In genomic region chr19:5975388-5975728, GRCh38 we compare ENCODE assay signal across 14 cellular contexts. TPM values are rescaled to one million over a fixed set of nuclear protein-coding genes. Genes with fewer than 3 reads are reported as not detected.
DNase-seq lines count a peak whose midpoint lies in the region; ATAC-seq and TF ChIP-seq lines count a peak whose summit lies in the region.
"Had no signal": no experiment of that assay in that cellular context is flagged by ENCODE, and none has a peak within 500 bp of the region (broad histone marks: within the 10 kb centered on the region; RNA-seq: fewer than 3 reads in every experiment).

No MANE protein-coding gene starts in this region.

- no peak for ATAC-seq in GM18873 (IDR thresholded peaks at IDR 0.05; ENCODE audit: low FRiP score, unreplicated experiment)

- H4K20me1 ChIP-seq in OCI-LY7 (ENCODE audit: insufficient read depth, low read length), result peaks cover 34% of the 10 kb centered on the region; the same call in 1 of the 2 replicates

- no peaks in the 10 kb centered on the region for H3K9me3 Mint-ChIP-seq in activated CD4-positive, alpha-beta T cell treated with anti-CD3 and anti-CD28 coated beads, Interleukin-2, amount 10 ng/mL, durations not matched to agents 24 days and 14 days

- H3K36me3 Mint-ChIP-seq in activated CD4-positive, alpha-beta T cell treated with anti-CD3 and anti-CD28 coated beads, Interleukin-2, amount 10 ng/mL, durations not matched to agents 24 days and 14 days (ENCODE audit: low read depth), result peaks cover 34% of the 10 kb centered on the region

- no peak overlapping the region for H2AFZ ChIP-seq in OCI-LY7 (ENCODE audit: low read length)

- H3K27me3 Mint-ChIP-seq in activated CD4-positive, alpha-beta T cell treated with anti-CD3 and anti-CD28 coated beads, Interleukin-2, amount 10 ng/mL, durations not matched to agents 24 days and 14 days, result no peaks in the 10 kb centered on the region

- BruUV-seq in OCI-LY7 (replicated peaks; lab: Mats Ljungman, UMichigan), result no TSS peak

- no peaks in the 10 kb centered on the region for H3K9me3 ChIP-seq in OCI-LY7 (ENCODE audit: low read length)
- H3K9me3 ChIP-seq in effector memory CD4-positive, alpha-beta T cell (ENCODE audit: control insufficient read depth, low read length), result no peaks in the 10 kb centered on the region
- no peaks in the 10 kb centered on the region for H3K9me3 ChIP-seq in skeletal muscle tissue (ENCODE audit: control insufficient read depth in 3 of 3, low read length in 3 of 3)
- H3K9me3 ChIP-seq in Peyer's patch, result no peaks in the 10 kb centered on the region
- H3K9me3 ChIP-seq: tibial nerve had no signal

- H3K4me1 ChIP-seq in OCI-LY7 (ENCODE audit: insufficient read depth, low read length, poor library complexity, severe bottlenecking) (peaks cover 44% of the 10 kb centered on the region), skeletal muscle tissue (ENCODE audit: control insufficient read depth in 3 of 3, insufficient read depth in 3 of 3, low read length in 3 of 3) (peaks cover 31 to 56% (median 41%) of the 10 kb centered on the region in 3 donors), Peyer's patch (peaks cover 5 to 60% (median 29%) of the 10 kb centered on the region in 4 donors)
- H3K4me1 ChIP-seq in effector memory CD4-positive, alpha-beta T cell (ENCODE audit: control insufficient read depth, insufficient read depth, low read length, poor library complexity, severe bottlenecking), result peaks cover 28% of the 10 kb centered on the region

- no peaks in the 10 kb centered on the region for H3K27me3 ChIP-seq in effector memory CD4-positive, alpha-beta T cell (replicated peaks; ENCODE audit: control insufficient read depth, insufficient read depth, low read length, poor library complexity, severe bottlenecking)
- H3K27me3 ChIP-seq in skeletal muscle tissue (ENCODE audit: control insufficient read depth in 3 of 3, insufficient read depth in 3 of 3, low read length in 3 of 3) (no peaks in the 10 kb centered on the region), Peyer's patch (no peaks in the 10 kb centered on the region)
- H3K27me3 ChIP-seq: tibial nerve had no signal

- H3K36me3 ChIP-seq in OCI-LY7 (ENCODE audit: insufficient read depth, low read length) (peaks cover 67% of the 10 kb centered on the region), skeletal muscle tissue (ENCODE audit: control insufficient read depth in 3 of 3, insufficient read depth in 3 of 3, low read length in 3 of 3) (peaks cover 10 to 25% (median 17%) of the 10 kb centered on the region in 3 donors), Peyer's patch (peaks cover 0 to 13% (median 0%) of the 10 kb centered on the region in 3 donors)
- peaks cover 21% of the 10 kb centered on the region for H3K36me3 ChIP-seq in effector memory CD4-positive, alpha-beta T cell (ENCODE audit: control insufficient read depth, insufficient read depth, low read length)

- peak overlapping the region; percentile 70 for H3K27ac Mint-ChIP-seq in activated CD4-positive, alpha-beta T cell treated with anti-CD3 and anti-CD28 coated beads, Interleukin-2, amount 10 ng/mL, durations not matched to agents 24 days and 14 days

- peak overlapping the region; percentile 94 for H3K4me3 Mint-ChIP-seq in activated CD4-positive, alpha-beta T cell treated with anti-CD3 and anti-CD28 coated beads, Interleukin-2, amount 10 ng/mL, durations not matched to agents 24 days and 14 days

- intact Hi-C loops in activated CD4-positive, alpha-beta T cell treated with anti-CD3 and anti-CD28 coated beads, Interleukin-2, amount 10 ng/mL, durations not matched to agents 24 days and 14 days (cut with micrococcal nuclease), result loop anchor here (5.0 kb wide), 1 partner anchor 173 kb away; no protein-coding TSS in a partner anchor
- intact Hi-C loops in OCI-LY7 (cut with micrococcal nuclease; ENCODE audit: unreplicated experiment), result loop anchor here (10.0 kb wide), 1 partner anchor 351 kb away; the partner anchor contains the start of genes SAFB and SAFB2

- H3K4me3 ChIP-seq in OCI-LY7 (ENCODE audit: low read depth, low read length, poor library complexity, severe bottlenecking), result peak overlapping the region; percentile 54
- no peak overlapping the region for H3K4me3 ChIP-seq in effector memory CD4-positive, alpha-beta T cell (ENCODE audit: insufficient read depth, low read depth, low read length, poor library complexity, severe bottlenecking)
- no peak overlapping the region for H3K4me3 ChIP-seq in skeletal muscle tissue (ENCODE audit: low read length in 3 of 3)
- H3K4me3 ChIP-seq in Peyer's patch, result no peak overlapping the region
- H3K4me3 ChIP-seq: tibial nerve had no signal

- H3K79me2 ChIP-seq in OCI-LY7 (ENCODE audit: insufficient read depth, low read depth, low read length), result peaks cover 96% of the 10 kb centered on the region

- TF ChIP-seq POLR2A in Peyer's patch (IDR thresholded peaks at IDR 0.05), result no peak

- no peak for DNase-seq in activated CD4-positive, alpha-beta T cell treated with anti-CD3 and anti-CD28 coated beads, Interleukin-2, amount 10 ng/mL, durations not matched to agents 24 days and 14 days
- DNase-seq in activated CD4-positive, alpha-beta T cell treated with anti-CD3 and anti-CD28 coated beads for 1 hour, result no peak
- DNase-seq in OCI-LY7 (ENCODE audit: low spot score), result no peak
- DNase-seq in effector memory CD4-positive, alpha-beta T cell, result no peak
- DNase-seq in cerebellar cortex (ENCODE audit: low spot score), result no peak
- DNase-seq in Peyer's patch, result no peak
- DNase-seq: activated gamma-delta T cell treated with Interleukin-2 at 50 U/mL for 16 hours, NCI-H1436, NCI-H524, Right ventricle myocardium superior had no signal

- peak overlapping the region; percentile 97 for H3K4me2 ChIP-seq in OCI-LY7 (ENCODE audit: low read length)

- no peaks in the 10 kb centered on the region for H3K9me2 ChIP-seq in OCI-LY7 (ENCODE audit: insufficient read depth, low read length)

- peak overlapping the region in 2 of 3 donors; percentile 32 to 51 for H3K9ac ChIP-seq in skeletal muscle tissue (ENCODE audit: low read depth in 1 of 3, low read length in 3 of 3)

- POLR2A ChIA-PET in OCI-LY7 (lab: Charles Lee), result interaction anchor here (0.5 kb wide), 1 partner anchor 604 kb away, joined by 3 read pairs; no protein-coding TSS in a partner anchor

- TF ChIP-seq CTCF in OCI-LY7 (conservative IDR thresholded peaks at IDR 0.05; ENCODE audit: low read length) (no peak), Peyer's patch (IDR thresholded peaks at IDR 0.05) (no peak)

- CTCF ChIA-PET in OCI-LY7 (lab: Charles Lee; ENCODE audit: unreplicated experiment), result no interaction called here

- H3K4me1 Mint-ChIP-seq in activated CD4-positive, alpha-beta T cell treated with anti-CD3 and anti-CD28 coated beads, Interleukin-2, amount 10 ng/mL, durations not matched to agents 24 days and 14 days, result peaks cover 63% of the 10 kb centered on the region

- H3K27ac ChIP-seq in OCI-LY7 (ENCODE audit: low read depth, low read length, poor library complexity, severe bottlenecking) (peak overlapping the region; percentile 37), skeletal muscle tissue (ENCODE audit: low read depth, low read length) (no peak overlapping the region), Peyer's patch (peak overlapping the region in 1 of 4 donors; percentile 7)
- H3K27ac ChIP-seq in effector memory CD4-positive, alpha-beta T cell (ENCODE audit: insufficient read depth, low read length, poor library complexity, severe bottlenecking), result peak overlapping the region; percentile 38
- H3K27ac ChIP-seq: VCaP had no signal

RNA-seq across cellular contexts. Expression of gene RANBP3, which starts 2.6 kb away (rescaled TPM):
- 105 and 114 TPM in 2 replicates for total RNA-seq in activated CD4-positive, alpha-beta T cell treated with anti-CD3 and anti-CD28 coated beads, Interleukin-2, amount 10 ng/mL, durations not matched to agents 24 days and 14 days
- 63.7 and 74.3 TPM in 2 replicates for total RNA-seq in OCI-LY7 (2014; rRNA removed; shearing (Covaris generic))
- total RNA-seq in OCI-LY7 (2022) (90.2 and 99.9 TPM in 2 replicates), skeletal muscle tissue (26.6 TPM), Peyer's patch (100 to 1,000 TPM in 2 of 4 donors, 10 to 100 TPM in 2; 59.7 to 104 (median 91.1) TPM)
